11 cellular contexts compared by ENCODE assay signal in genomic region chr6:56549014-56549413, GRCh38.
DNase-seq lines count a peak whose midpoint lies in the region; ATAC-seq and TF ChIP-seq lines count a peak whose summit lies in the region.
"Had no signal": no experiment of that assay in that cellular context is flagged by ENCODE, and none has a peak within 500 bp of the region (broad histone marks: within the 10 kb centered on the region; RNA-seq: fewer than 3 reads in every experiment).

No MANE protein-coding gene starts in this region.

- H3K9me3 ChIP-seq in esophagus muscularis mucosa (no peaks in the 10 kb centered on the region), parathyroid adenoma (ENCODE audit: control insufficient read depth, low read length) (no peaks in the 10 kb centered on the region), stomach (no peaks in the 10 kb centered on the region)

- WGBS in esophagus muscularis mucosa: 19% methylated on average over 2 of the region's 2 CpGs
- WGBS in stomach, 5 donors: 18 to 23% (median 22%) methylated on average over 2 of the region's 2 CpGs

- peak; percentile 21 for TF ChIP-seq CTCF in GM10266 (IDR thresholded peaks at IDR 0.05; ENCODE audit: control insufficient read depth, insufficient read depth, low read depth, missing control alignments)
- peak; percentile 54 to 64 (median 61) for TF ChIP-seq CTCF in esophagus muscularis mucosa (IDR thresholded peaks at IDR 0.05)
- TF ChIP-seq CTCF in parathyroid adenoma (IDR thresholded peaks at IDR 0.05): peak; percentile 58
- peak in 3 of 7 experiments; percentile 21 to 31 (median 22) for TF ChIP-seq CTCF in stomach (IDR thresholded peaks at IDR 0.05)

- H3K27ac ChIP-seq in esophagus muscularis mucosa (replicated peaks in 1 of 4): peak overlapping the region; percentile 24 to 94 (median 68)
- H3K27ac ChIP-seq in parathyroid adenoma: no peak overlapping the region
- H3K27ac ChIP-seq in stomach: peak overlapping the region in 2 of 5 donors; percentile 2 to 49

- DNase-seq in GM10266 (ENCODE audit: extremely low spot score) (no peak), NCI-H2227 (lab: John Stamatoyannopoulos, UW; ENCODE audit: unreplicated experiment) (peak; percentile 51), esophagus muscularis mucosa (ENCODE audit: extremely low spot score) (no peak), glomerular visceral epithelial cell (ENCODE audit: extremely low spot score) (no peak), stomach (no peak), NCI-H1048 (lab: John Stamatoyannopoulos, UW) (no peak)
- DNase-seq: activated naive CD4-positive, alpha-beta T cell treated with anti-CD3 and anti-CD28 coated beads, Interleukin-2, amount 50 U/mL, for 16 hours; NCI-H1694 treated with DMSO at 0.1 percent for 48 hours; stimulated activated CD4-positive, alpha-beta T cell treated with anti-CD3 and anti-CD28 coated beads, Interleukin-4, amount 100 ng/mL, for 4 hours had no signal

- no peak overlapping the region for H3K4me2 ChIP-seq in parathyroid adenoma (ENCODE audit: low read length)

- no peak overlapping the region for H2AFZ ChIP-seq in parathyroid adenoma

- no peak for TF ChIP-seq POLR2A in esophagus muscularis mucosa (IDR thresholded peaks at IDR 0.05; ENCODE audit: low read depth)
- TF ChIP-seq POLR2A in stomach (IDR thresholded peaks at IDR 0.05): no peak

- no peaks in the 10 kb centered on the region for H3K79me2 ChIP-seq in parathyroid adenoma

- peaks cover 45 to 88% (median 81%) of the 10 kb centered on the region in 4 donors for H3K4me1 ChIP-seq in esophagus muscularis mucosa
- H3K4me1 ChIP-seq in parathyroid adenoma: peaks cover 4% of the 10 kb centered on the region
- peaks cover 0 to 52% (median 20%) of the 10 kb centered on the region in 4 donors for H3K4me1 ChIP-seq in stomach

- no peak overlapping the region for H3K9ac ChIP-seq in parathyroid adenoma

- intact Hi-C loops in esophagus muscularis mucosa (cut with DNase I): no loop called here
- intact Hi-C loops in stomach (cut with DNase I; ENCODE audit: low total_unique reads): no loop called here

- no peak for ATAC-seq in HG02763 (IDR thresholded peaks at IDR 0.05; ENCODE audit: unreplicated experiment)

- TF ChIP-seq EP300 in esophagus muscularis mucosa (IDR thresholded peaks at IDR 0.05) (no peak), stomach (IDR thresholded peaks at IDR 0.05) (no peak)

- peak overlapping the region in 1 of 4 donors; percentile 18 for H3K4me3 ChIP-seq in esophagus muscularis mucosa
- H3K4me3 ChIP-seq in parathyroid adenoma (ENCODE audit: low read depth, low read length): no peak overlapping the region
- H3K4me3 ChIP-seq in stomach: no peak overlapping the region

- H3K36me3 ChIP-seq in esophagus muscularis mucosa (peaks cover 0 to 14% (median 3%) of the 10 kb centered on the region in 4 donors), parathyroid adenoma (ENCODE audit: control insufficient read depth, insufficient read depth, low read length) (no peaks in the 10 kb centered on the region), stomach (peaks cover 0 to 18% (median 3%) of the 10 kb centered on the region in 4 donors)

- H3K27me3 ChIP-seq in esophagus muscularis mucosa (no peaks in the 10 kb centered on the region), parathyroid adenoma (ENCODE audit: control insufficient read depth, insufficient read depth, low read length) (no peaks in the 10 kb centered on the region), stomach (no peaks in the 10 kb centered on the region)
